Comparison of ENCODE assay signal across 16 cellular contexts in genomic region chr3:194158942-194159439, GRCh38. TPM values are rescaled to one million over a fixed set of nuclear protein-coding genes. Genes with fewer than 3 reads are reported as not detected.
A peak's percentile ranks its signal among the peaks of the same experiment; 100 is the strongest.
DNase-seq lines count a peak whose midpoint lies in the region; ATAC-seq lines count a peak whose summit lies in the region.
"Had no signal": no experiment of that assay in that cellular context is flagged by ENCODE, and none has a peak within 500 bp of the region (broad histone marks: within the 10 kb centered on the region; RNA-seq: fewer than 3 reads in every experiment).

No MANE protein-coding gene starts in this region.

- peaks cover 9% of the 10 kb centered on the region for H3K9me3 Mint-ChIP-seq in activated naive CD8-positive, alpha-beta T cell treated with anti-CD3 and anti-CD28 coated beads, Interleukin-2, amount 50 U/mL, for 24 hours
- H3K9me3 Mint-ChIP-seq in activated naive CD8-positive, alpha-beta T cell treated with anti-CD3 and anti-CD28 coated beads for 36 hours: peaks cover 7% of the 10 kb centered on the region
- H3K9me3 Mint-ChIP-seq: natural killer cell treated with Interleukin-12 subunit alpha and Interleukin-12 subunit beta and Interleukin-15 and Interleukin-18, amount 100 ng/mL, for 72 hours had no signal

- H3K27ac Mint-ChIP-seq in activated naive CD8-positive, alpha-beta T cell treated with anti-CD3 and anti-CD28 coated beads, Interleukin-2, amount 50 U/mL, for 24 hours: no peak overlapping the region
- H3K27ac Mint-ChIP-seq in activated naive CD8-positive, alpha-beta T cell treated with anti-CD3 and anti-CD28 coated beads for 36 hours: no peak overlapping the region
- H3K27ac Mint-ChIP-seq: natural killer cell treated with Interleukin-12 subunit alpha and Interleukin-12 subunit beta and Interleukin-15 and Interleukin-18, amount 100 ng/mL, for 72 hours had no signal

- no peak overlapping the region for H3K4me3 Mint-ChIP-seq in activated naive CD8-positive, alpha-beta T cell treated with anti-CD3 and anti-CD28 coated beads, Interleukin-2, amount 50 U/mL, for 24 hours
- no peak overlapping the region for H3K4me3 Mint-ChIP-seq in activated naive CD8-positive, alpha-beta T cell treated with anti-CD3 and anti-CD28 coated beads for 36 hours
- H3K4me3 Mint-ChIP-seq: natural killer cell treated with Interleukin-12 subunit alpha and Interleukin-12 subunit beta and Interleukin-15 and Interleukin-18, amount 100 ng/mL, for 72 hours had no signal

- H3K27me3 Mint-ChIP-seq in activated naive CD8-positive, alpha-beta T cell treated with anti-CD3 and anti-CD28 coated beads, Interleukin-2, amount 50 U/mL, for 24 hours: peaks cover 22% of the 10 kb centered on the region
- peaks cover 34% of the 10 kb centered on the region for H3K27me3 Mint-ChIP-seq in activated naive CD8-positive, alpha-beta T cell treated with anti-CD3 and anti-CD28 coated beads for 36 hours

- peak; percentile 20 for ATAC-seq in activated naive CD8-positive, alpha-beta T cell treated with anti-CD3 and anti-CD28 coated beads, Interleukin-2, amount 50 U/mL, for 24 hours
- ATAC-seq in left lobe of liver (peak; percentile 20), HG03442 (IDR thresholded peaks at IDR 0.05; ENCODE audit: unreplicated experiment) (no peak)

- no peak for DNase-seq in activated naive CD8-positive, alpha-beta T cell treated with anti-CD3 and anti-CD28 coated beads, Interleukin-2, amount 50 U/mL, for 24 hours
- DNase-seq in activated naive CD8-positive, alpha-beta T cell treated with anti-CD3 and anti-CD28 coated beads for 36 hours: no peak
- DNase-seq in SW480 (ENCODE audit: low spot score): peak; percentile 44
- no peak for DNase-seq in left lobe of liver (ENCODE audit: low spot score)
- DNase-seq in ureter (ENCODE audit: low spot score): peak; percentile 67
- no peak for DNase-seq in SKM-1 (lab: John Stamatoyannopoulos, UW; ENCODE audit: unreplicated experiment)
- no peak for DNase-seq in NAMALWA (ENCODE audit: low spot score)
- DNase-seq: activated CD4-positive, alpha-beta T cell treated with anti-CD3 and anti-CD28 coated beads, Interleukin-2, amount 50 U/mL, for 48 hours; COR-L47; dorsolateral prefrontal cortex; hypothalamus; MM.1S; NCI-H2081; tibial artery had no signal

- H3K36me3 Mint-ChIP-seq in activated naive CD8-positive, alpha-beta T cell treated with anti-CD3 and anti-CD28 coated beads, Interleukin-2, amount 50 U/mL, for 24 hours (ENCODE audit: low read depth): no peaks in the 10 kb centered on the region
- no peaks in the 10 kb centered on the region for H3K36me3 Mint-ChIP-seq in activated naive CD8-positive, alpha-beta T cell treated with anti-CD3 and anti-CD28 coated beads for 36 hours
- H3K36me3 Mint-ChIP-seq: natural killer cell treated with Interleukin-12 subunit alpha and Interleukin-12 subunit beta and Interleukin-15 and Interleukin-18, amount 100 ng/mL, for 72 hours had no signal

- H3K4me1 Mint-ChIP-seq in activated naive CD8-positive, alpha-beta T cell treated with anti-CD3 and anti-CD28 coated beads, Interleukin-2, amount 50 U/mL, for 24 hours: no peaks in the 10 kb centered on the region
- no peaks in the 10 kb centered on the region for H3K4me1 Mint-ChIP-seq in activated naive CD8-positive, alpha-beta T cell treated with anti-CD3 and anti-CD28 coated beads for 36 hours

RNA-seq across cellular contexts. Expression of gene HES1, which starts 23.0 kb away (rescaled TPM):
- total RNA-seq in activated naive CD8-positive, alpha-beta T cell treated with anti-CD3 and anti-CD28 coated beads for 36 hours: under 1 TPM in 1 of 2 experiments, not detected in 1; 0.14 TPM
- total RNA-seq in left lobe of liver: 21.3 TPM
- 230 TPM for total RNA-seq in ureter

Comparison
In these comparisons a context has a peak if more than half of its experiments do, and no peak if none do; other contexts are left out.
1. DNase-seq: peak in SW480 (single experiment) and ureter (single experiment); none in activated naive CD8-positive, alpha-beta T cell treated with anti-CD3 and anti-CD28 coated beads, Interleukin-2, amount 50 U/mL, for 24 hours (single experiment), activated naive CD8-positive, alpha-beta T cell treated with anti-CD3 and anti-CD28 coated beads for 36 hours (single experiment), left lobe of liver (single experiment), SKM-1 (single experiment) and NAMALWA (single experiment).
2. RNA of gene HES1, which starts 23.0 kb away (total RNA-seq): 230 TPM in ureter (single experiment) and 21.3 TPM in left lobe of liver (single experiment); 0.14 TPM in activated naive CD8-positive, alpha-beta T cell treated with anti-CD3 and anti-CD28 coated beads for 36 hours; every median in the first group is over 10 times any median in the second.